Comparison of ENCODE assay signal across 3 cellular contexts in the genomic region with DNA sequence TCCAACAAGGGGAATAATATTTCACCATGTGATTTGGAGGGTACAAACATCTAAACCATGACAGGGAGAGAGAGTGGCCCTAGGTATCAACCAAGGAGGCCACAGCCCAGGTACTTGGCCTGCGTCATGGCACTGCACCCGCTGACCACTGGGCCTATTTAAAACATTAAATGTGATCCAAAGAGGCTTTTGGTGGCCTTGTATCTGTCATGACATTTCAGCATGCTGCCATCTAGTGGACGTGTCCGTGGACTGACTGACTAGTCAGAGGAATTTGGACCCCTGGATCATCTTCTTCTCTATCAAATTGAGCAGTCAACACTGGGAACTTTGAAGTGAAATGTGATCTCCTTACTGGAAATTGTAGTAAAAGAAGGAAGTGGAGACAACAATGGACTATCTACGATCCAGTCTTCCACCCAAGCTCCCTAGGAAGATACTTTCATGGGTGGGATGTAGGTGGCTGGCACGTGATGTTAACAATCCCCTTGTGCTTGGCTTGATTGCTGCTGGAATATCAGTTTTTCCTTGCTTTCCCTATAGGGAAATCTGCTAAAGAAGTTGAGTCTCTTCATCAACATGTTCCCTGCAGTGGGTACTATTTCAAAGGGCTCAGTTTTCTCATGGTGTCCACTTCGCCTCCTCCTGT.
A peak's percentile ranks its signal among the peaks of the same experiment; 100 is the strongest.
TF ChIP-seq lines count a peak whose summit lies in the region.

No MANE protein-coding gene starts in this region.

TF ChIP-seq in SK-N-SH, 30 proteins besides CTCF, POLR2A, EP300 and RAD21:
- TF ChIP-seq, protein P1, sequence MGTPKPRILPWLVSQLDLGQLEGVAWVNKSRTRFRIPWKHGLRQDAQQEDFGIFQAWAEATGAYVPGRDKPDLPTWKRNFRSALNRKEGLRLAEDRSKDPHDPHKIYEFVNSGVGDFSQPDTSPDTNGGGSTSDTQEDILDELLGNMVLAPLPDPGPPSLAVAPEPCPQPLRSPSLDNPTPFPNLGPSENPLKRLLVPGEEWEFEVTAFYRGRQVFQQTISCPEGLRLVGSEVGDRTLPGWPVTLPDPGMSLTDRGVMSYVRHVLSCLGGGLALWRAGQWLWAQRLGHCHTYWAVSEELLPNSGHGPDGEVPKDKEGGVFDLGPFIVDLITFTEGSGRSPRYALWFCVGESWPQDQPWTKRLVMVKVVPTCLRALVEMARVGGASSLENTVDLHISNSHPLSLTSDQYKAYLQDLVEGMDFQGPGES (IDR thresholded peaks at IDR 0.05; ENCODE audit: low read depth, low read length), result no peak
- peak; percentile 42 for TF ChIP-seq SMC3 (IDR thresholded peaks at IDR 0.05; ENCODE audit: low read depth, low read length)

TF ChIP-seq in H1, 55 proteins besides CTCF, POLR2A, EP300 and RAD21:
- TF ChIP-seq CBX8 (IDR thresholded peaks at IDR 0.05; ENCODE audit: borderline replicate concordance, low read depth, low read length), result no peak
- TF ChIP-seq CREB1 (IDR thresholded peaks at IDR 0.05), result peak; percentile 34; the same call in 1 of the 2 replicates
- TF ChIP-seq SP4 (IDR thresholded peaks at IDR 0.05; ENCODE audit: low read length), result no peak
- 0 out of 2 replicates have a peak, but pooled peaks have one; percentile 23 for TF ChIP-seq TEAD4 (IDR thresholded peaks at IDR 0.05; ENCODE audit: low read depth, low read length)

TF ChIP-seq in neural cell, 6 proteins besides CTCF, POLR2A, EP300 and RAD21:
- TF ChIP-seq SMC3 (conservative IDR thresholded peaks at IDR 0.05; ENCODE audit: poor library complexity), result no peak
- no peak for TF ChIP-seq EZH2 (IDR thresholded peaks at IDR 0.05; ENCODE audit: borderline replicate concordance, insufficient read depth, low read length, poor library complexity, severe bottlenecking)
- TF ChIP-seq, protein P2, sequence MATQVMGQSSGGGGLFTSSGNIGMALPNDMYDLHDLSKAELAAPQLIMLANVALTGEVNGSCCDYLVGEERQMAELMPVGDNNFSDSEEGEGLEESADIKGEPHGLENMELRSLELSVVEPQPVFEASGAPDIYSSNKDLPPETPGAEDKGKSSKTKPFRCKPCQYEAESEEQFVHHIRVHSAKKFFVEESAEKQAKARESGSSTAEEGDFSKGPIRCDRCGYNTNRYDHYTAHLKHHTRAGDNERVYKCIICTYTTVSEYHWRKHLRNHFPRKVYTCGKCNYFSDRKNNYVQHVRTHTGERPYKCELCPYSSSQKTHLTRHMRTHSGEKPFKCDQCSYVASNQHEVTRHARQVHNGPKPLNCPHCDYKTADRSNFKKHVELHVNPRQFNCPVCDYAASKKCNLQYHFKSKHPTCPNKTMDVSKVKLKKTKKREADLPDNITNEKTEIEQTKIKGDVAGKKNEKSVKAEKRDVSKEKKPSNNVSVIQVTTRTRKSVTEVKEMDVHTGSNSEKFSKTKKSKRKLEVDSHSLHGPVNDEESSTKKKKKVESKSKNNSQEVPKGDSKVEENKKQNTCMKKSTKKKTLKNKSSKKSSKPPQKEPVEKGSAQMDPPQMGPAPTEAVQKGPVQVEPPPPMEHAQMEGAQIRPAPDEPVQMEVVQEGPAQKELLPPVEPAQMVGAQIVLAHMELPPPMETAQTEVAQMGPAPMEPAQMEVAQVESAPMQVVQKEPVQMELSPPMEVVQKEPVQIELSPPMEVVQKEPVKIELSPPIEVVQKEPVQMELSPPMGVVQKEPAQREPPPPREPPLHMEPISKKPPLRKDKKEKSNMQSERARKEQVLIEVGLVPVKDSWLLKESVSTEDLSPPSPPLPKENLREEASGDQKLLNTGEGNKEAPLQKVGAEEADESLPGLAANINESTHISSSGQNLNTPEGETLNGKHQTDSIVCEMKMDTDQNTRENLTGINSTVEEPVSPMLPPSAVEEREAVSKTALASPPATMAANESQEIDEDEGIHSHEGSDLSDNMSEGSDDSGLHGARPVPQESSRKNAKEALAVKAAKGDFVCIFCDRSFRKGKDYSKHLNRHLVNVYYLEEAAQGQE (IDR thresholded peaks at IDR 0.05; ENCODE audit: borderline replicate concordance), result no peak
- no peak for TF ChIP-seq TAF1 (IDR thresholded peaks at IDR 0.05; ENCODE audit: low read depth)
- no peak for TF ChIP-seq POLR2AphosphoS5 (IDR thresholded peaks at IDR 0.05)
- TF ChIP-seq MXI1 (conservative IDR thresholded peaks at IDR 0.05; ENCODE audit: poor library complexity, severe bottlenecking), result no peak
